In genomic region chr15:42275780-42276395, GRCh38 we compare ENCODE assay signal across 8 cellular contexts. TPM values are rescaled to one million over a fixed set of nuclear protein-coding genes. Genes with fewer than 3 reads are reported as not detected.
A peak's percentile ranks its signal among the peaks of the same experiment; 100 is the strongest.
DNase-seq lines count a peak whose midpoint lies in the region; ATAC-seq and TF ChIP-seq lines count a peak whose summit lies in the region.

No MANE protein-coding gene starts in this region.

- H3K9me3 Mint-ChIP-seq in GM23338, result no peaks in the 10 kb centered on the region

- H3K9me3 ChIP-seq in SJCRH30 (replicated peaks), result no peaks in the 10 kb centered on the region
- H3K9me3 ChIP-seq in esophagus squamous epithelium, result no peaks in the 10 kb centered on the region
- no peaks in the 10 kb centered on the region for H3K9me3 ChIP-seq in gastrocnemius medialis

- H3K36me3 ChIP-seq in GM23338 (ENCODE audit: insufficient read depth) (no peaks in the 10 kb centered on the region), SJCRH30 (no peaks in the 10 kb centered on the region; the same call in 1 of the 2 replicates), esophagus squamous epithelium (peaks cover 0 to 40% (median 0%) of the 10 kb centered on the region in 3 donors), gastrocnemius medialis (peaks cover 0 to 43% of the 10 kb centered on the region in 2 donors)

- H3K4me3 Mint-ChIP-seq in GM23338, result peak overlapping the region; percentile 36

- H3K9me2 ChIP-seq in GM23338 (ENCODE audit: insufficient read depth), result no peaks in the 10 kb centered on the region

- H3K27me3 Mint-ChIP-seq in GM23338 (ENCODE audit: insufficient read depth, low read depth, poor library complexity), result peaks cover 2% of the 10 kb centered on the region

- in situ Hi-C loops in gastrocnemius medialis (cut with MboI; ENCODE audit: low sequenced_read_pairs in 4 of 4) (loop anchor here (5.0 to 10.0 kb wide), 3 partner anchors 109 to 199 kb away; no protein-coding TSS in a partner anchor), GM13977 (cut with MboI; ENCODE audit: low pct_unique_long_range_greater_than_20kb, low sequenced_read_pairs, unreplicated experiment) (no loop called here)

- H3F3A ChIP-seq in GM23338 (replicated peaks; ENCODE audit: low read depth), result no peaks in the 10 kb centered on the region

- TF ChIP-seq POLR2A in esophagus squamous epithelium (IDR thresholded peaks at IDR 0.05) (no peak), gastrocnemius medialis (IDR thresholded peaks at IDR 0.05) (no peak)

- WGBS in esophagus squamous epithelium, 2 donors, result 28 to 40% methylated on average over 4 of the region's 4 CpGs

- no peak overlapping the region for H2AFZ ChIP-seq in GM23338

- H3K4me3 ChIP-seq in GM23338, result peak overlapping the region; percentile 5
- H3K4me3 ChIP-seq in SJCRH30, result peak overlapping the region; percentile 88
- peak overlapping the region in 3 of 4 donors; percentile 80 to 91 (median 81) for H3K4me3 ChIP-seq in esophagus squamous epithelium
- peak overlapping the region; percentile 80 to 86 (median 84) for H3K4me3 ChIP-seq in gastrocnemius medialis

- H3K27ac ChIP-seq in GM23338 (ENCODE audit: low read depth), result peak overlapping the region; percentile 93
- peak overlapping the region; percentile 89 for H3K27ac ChIP-seq in SJCRH30
- peak overlapping the region; percentile 60 to 99 (median 98) for H3K27ac ChIP-seq in esophagus squamous epithelium
- H3K27ac ChIP-seq in gastrocnemius medialis, result peak overlapping the region; percentile 94 to 98 (median 98)

- H3K4me1 ChIP-seq in GM23338 (ENCODE audit: insufficient read depth) (peaks cover 22% of the 10 kb centered on the region; the same call in 1 of the 2 replicates), SJCRH30 (peaks cover 5% of the 10 kb centered on the region; the same call in 1 of the 2 replicates), esophagus squamous epithelium (peaks cover 14 to 43% (median 18%) of the 10 kb centered on the region in 3 donors), gastrocnemius medialis (peaks cover 37 to 39% of the 10 kb centered on the region in 2 donors)

- H3K4me1 Mint-ChIP-seq in GM23338, result peaks cover 28% of the 10 kb centered on the region; the same call in 2 of the 3 replicates

- DNase-seq in GM23338 (ENCODE audit: low spot score), result peak; percentile 5
- DNase-seq in SJCRH30, result peak in 1 of 2 experiments; percentile 40
- no peak for DNase-seq in esophagus squamous epithelium (lab: John Stamatoyannopoulos, UW)
- DNase-seq in gastrocnemius medialis, result no peak
- no peak for DNase-seq in GM13977 (ENCODE audit: low spot score)
- no peak for DNase-seq in NCI-H2029 treated with DMSO at 0.1 percent for 48 hours (lab: John Stamatoyannopoulos, UW)
- no peak for DNase-seq in NOMO-1 treated with dmso at 0.1 percent for 144 hours (lab: John Stamatoyannopoulos, UW; ENCODE audit: unreplicated experiment)

- H3K27ac Mint-ChIP-seq in GM23338, result peak overlapping the region; percentile 16

- intact Hi-C loops in esophagus squamous epithelium (cut with DNase I), result no loop called here
- intact Hi-C loops in gastrocnemius medialis (cut with DNase I; ENCODE audit: low total_unique reads), result no loop called here

- no peak for TF ChIP-seq CTCF in GM23338 (conservative IDR thresholded peaks at IDR 0.05; ENCODE audit: low read depth in 2 of 2)
- TF ChIP-seq CTCF in esophagus squamous epithelium (IDR thresholded peaks at IDR 0.05), result no peak
- no peak for TF ChIP-seq CTCF in gastrocnemius medialis (IDR thresholded peaks at IDR 0.05 in 4 of 5, conservative IDR thresholded peaks at IDR 0.05 in 1 of 5)
- no peak for TF ChIP-seq CTCF in GM13977 (IDR thresholded peaks at IDR 0.05; ENCODE audit: extremely low read depth, insufficient read depth, missing control alignments)

- peaks cover 7% of the 10 kb centered on the region; the same call in 2 of the 3 replicates for H3K36me3 Mint-ChIP-seq in GM23338 (ENCODE audit: low read depth)

- H4K20me1 ChIP-seq in GM23338 (replicated peaks; ENCODE audit: insufficient read depth), result no peaks in the 10 kb centered on the region

- H3K79me2 ChIP-seq in GM23338 (replicated peaks; ENCODE audit: insufficient read depth), result peaks cover 20% of the 10 kb centered on the region

- peak overlapping the region; percentile 16 for H3K4me2 ChIP-seq in GM23338

- no peaks in the 10 kb centered on the region for H3K27me3 ChIP-seq in GM23338 (ENCODE audit: insufficient read depth)
- H3K27me3 ChIP-seq in SJCRH30, result no peaks in the 10 kb centered on the region
- H3K27me3 ChIP-seq in esophagus squamous epithelium, result no peaks in the 10 kb centered on the region
- H3K27me3 ChIP-seq in gastrocnemius medialis, result no peaks in the 10 kb centered on the region

- ATAC-seq in GM23338 (no peak), gastrocnemius medialis (no peak), GM18907 (IDR thresholded peaks at IDR 0.05; ENCODE audit: unreplicated experiment) (no peak)

TF ChIP-seq in GM23338, 12 proteins besides CTCF, POLR2A, EP300 and RAD21 (continues in another document):
- TF ChIP-seq POLR2AphosphoS5 (IDR thresholded peaks at IDR 0.05; ENCODE audit: low read depth), result no peak
- no peak for TF ChIP-seq ETS1 (IDR thresholded peaks at IDR 0.05)
- no peak for TF ChIP-seq EZH2 (IDR thresholded peaks at IDR 0.05; ENCODE audit: low read depth, unreplicated experiment)
- no peak for TF ChIP-seq STAT1 (IDR thresholded peaks at IDR 0.05; ENCODE audit: unreplicated experiment)
- TF ChIP-seq REST (IDR thresholded peaks at IDR 0.05; ENCODE audit: unreplicated experiment), result no peak
- TF ChIP-seq NANOG (IDR thresholded peaks at IDR 0.05; ENCODE audit: borderline replicate concordance), result no peak
- no peak for TF ChIP-seq ZNF114 (CRISPR knock-in tag; IDR thresholded peaks at IDR 0.05)
- TF ChIP-seq CREB1 (CRISPR knock-in tag; IDR thresholded peaks at IDR 0.05; ENCODE audit: low read depth), result no peak
- no peak for TF ChIP-seq ZNF331 (CRISPR knock-in tag; IDR thresholded peaks at IDR 0.05; ENCODE audit: low read depth)

RNA-seq across cellular contexts. Expression of gene TMEM87A, which starts 2.7 kb away (rescaled TPM):
- 38.8 and 43.5 TPM in 2 replicates for total RNA-seq in GM23338 (2014; rRNA removed; shearing (Covaris generic))
- 41.8 and 42.0 TPM in 2 replicates for polyA plus RNA-seq in GM23338 (2016; fragmentation: Nextera tagmentation; extraction: Ambion mirVana)
- total RNA-seq in SJCRH30 (2014; rRNA removed; shearing (Covaris generic)), result 46.4 and 46.9 TPM in 2 replicates
- total RNA-seq in esophagus squamous epithelium (100 to 1,000 TPM in 1 of 4 donors, 10 to 100 TPM in 3; 52.6 to 102 (median 82.5) TPM), gastrocnemius medialis (10 to 100 TPM; 29.4 to 67.6 (median 37.4) TPM)

RNA-seq across cellular contexts. Expression of gene GANC, which starts 2.9 kb away (rescaled TPM):
- total RNA-seq in GM23338 (2014; rRNA removed; shearing (Covaris generic)), result 11.1 and 12.6 TPM in 2 replicates
- 7.4 and 8.3 TPM in 2 replicates for polyA plus RNA-seq in GM23338 (2016; fragmentation: Nextera tagmentation; extraction: Ambion mirVana)
- total RNA-seq in SJCRH30 (2014; rRNA removed; shearing (Covaris generic)), result 20.2 and 20.3 TPM in 2 replicates
- total RNA-seq in esophagus squamous epithelium, result 10 to 100 TPM; 15.0 to 29.1 (median 21.9) TPM
- 10 to 100 TPM in 2 of 4 donors, 1 to 10 TPM in 2; 5.9 to 26.3 (median 11.9) TPM for total RNA-seq in gastrocnemius medialis

Comparison
In these comparisons a context has a peak if more than half of its experiments do, and no peak if none do; other contexts are left out.
1. H3K4me3 ChIP-seq: peak in every context shown above with its lines; median percentile 88 in SJCRH30; 84 in gastrocnemius medialis; 81 in esophagus squamous epithelium; 5 in GM23338.